Comparison of ENCODE assay signal across 9 cellular contexts in genomic region chr7:36280840-36281812, GRCh38.
DNase-seq lines count a peak whose midpoint lies in the region; ATAC-seq and TF ChIP-seq lines count a peak whose summit lies in the region.
"Had no signal": no experiment of that assay in that cellular context is flagged by ENCODE, and none has a peak within 500 bp of the region (broad histone marks: within the 10 kb centered on the region; RNA-seq: fewer than 3 reads in every experiment).

No MANE protein-coding gene starts in this region.

- H3K4me3 ChIP-seq in NT2/D1 (ENCODE audit: insufficient read length, low read depth) (no peak overlapping the region), lower lobe of right lung (no peak overlapping the region), upper lobe of left lung (no peak overlapping the region)

- peaks cover 42 to 52% of the 10 kb centered on the region in 2 donors for H3K4me1 Mint-ChIP-seq in effector memory CD8-positive, alpha-beta T cell (ENCODE audit: low read depth in 2 of 2)

- peak overlapping the region; percentile 66 for H3K9ac ChIP-seq in NT2/D1 (ENCODE audit: insufficient read length, low read depth)

- H3K4me1 ChIP-seq in NT2/D1 (ENCODE audit: insufficient read depth, insufficient read length) (peaks cover 38% of the 10 kb centered on the region), lower lobe of right lung (peaks cover 32% of the 10 kb centered on the region), upper lobe of left lung (peaks cover 23 to 26% (median 26%) of the 10 kb centered on the region in 4 donors)

- no peaks in the 10 kb centered on the region for H3K9me3 ChIP-seq in NT2/D1 (ENCODE audit: insufficient read depth, low read length)
- H3K9me3 ChIP-seq in lower lobe of right lung: no peaks in the 10 kb centered on the region
- no peaks in the 10 kb centered on the region for H3K9me3 ChIP-seq in upper lobe of left lung

- TF ChIP-seq CTCF in lower lobe of right lung (IDR thresholded peaks at IDR 0.05): no peak
- TF ChIP-seq CTCF in upper lobe of left lung (IDR thresholded peaks at IDR 0.05): no peak

- H3K27ac ChIP-seq in lower lobe of right lung (peak overlapping the region; percentile 25), upper lobe of left lung (peak overlapping the region in 2 of 4 donors; percentile 27 to 60)

- H3K36me3 ChIP-seq in NT2/D1 (ENCODE audit: insufficient read depth, insufficient read length, low read length) (no peaks in the 10 kb centered on the region), lower lobe of right lung (no peaks in the 10 kb centered on the region), upper lobe of left lung (no peaks in the 10 kb centered on the region)

- H3K9me3 Mint-ChIP-seq in effector memory CD8-positive, alpha-beta T cell: no peaks in the 10 kb centered on the region
- H3K9me3 Mint-ChIP-seq: T-cell had no signal

- peak overlapping the region in 1 of 2 donors; percentile 71 for H3K27ac Mint-ChIP-seq in effector memory CD8-positive, alpha-beta T cell

- H3K27me3 ChIP-seq in NT2/D1 (ENCODE audit: insufficient read depth, insufficient read length): no peaks in the 10 kb centered on the region
- H3K27me3 ChIP-seq in lower lobe of right lung (ENCODE audit: low read depth): no peaks in the 10 kb centered on the region
- H3K27me3 ChIP-seq in upper lobe of left lung: no peaks in the 10 kb centered on the region

- H3K27me3 Mint-ChIP-seq in effector memory CD8-positive, alpha-beta T cell: peaks cover 0 to 7% of the 10 kb centered on the region in 2 donors
- H3K27me3 Mint-ChIP-seq: T-cell had no signal

- H3K36me3 Mint-ChIP-seq in effector memory CD8-positive, alpha-beta T cell (ENCODE audit: insufficient read depth): peaks cover under 1% of the 10 kb centered on the region
- H3K36me3 Mint-ChIP-seq: T-cell had no signal

- DNase-seq in GM03348 (ENCODE audit: low spot score) (peak; percentile 90), NT2/D1 (ENCODE audit: low read depth, low spot score) (peak; percentile 85), lower lobe of right lung (peak; percentile 78), upper lobe of left lung (peak; percentile 71 to 79)
- no peak for DNase-seq in effector memory CD8-positive, alpha-beta T cell
- DNase-seq: T-cell had no signal

- no peak for TF ChIP-seq EP300 in upper lobe of left lung (IDR thresholded peaks at IDR 0.05)

- TF ChIP-seq POLR2A in upper lobe of left lung (IDR thresholded peaks at IDR 0.05): peak in 1 of 4 donors; percentile 33

- WGBS in upper lobe of left lung, 2 donors: 41 to 50% methylated on average over 18 of the region's 18 CpGs

- H3K4me3 Mint-ChIP-seq in effector memory CD8-positive, alpha-beta T cell: peak overlapping the region; percentile 0 to 46
- H3K4me3 Mint-ChIP-seq: T-cell had no signal

- ATAC-seq in HG02870 (IDR thresholded peaks at IDR 0.05; ENCODE audit: unreplicated experiment): peak; percentile 34
- ATAC-seq in effector memory CD8-positive, alpha-beta T cell (replicated peaks): peak; percentile 18
- ATAC-seq in lower lobe of right lung: peak; percentile 50 to 64
- ATAC-seq in upper lobe of left lung (ENCODE audit: low FRiP score in 2 of 2): peak in 1 of 2 donors; percentile 88
- ATAC-seq in GM19397 (IDR thresholded peaks at IDR 0.05; ENCODE audit: unreplicated experiment): no peak
- ATAC-seq in HG03571 (IDR thresholded peaks at IDR 0.05; ENCODE audit: unreplicated experiment): no peak

- intact Hi-C loops in lower lobe of right lung (cut with DNase I): no loop called here

Comparison
In these comparisons a context has a peak if more than half of its experiments do, and no peak if none do; other contexts are left out.
1. DNase-seq: peak in GM03348 (single experiment), NT2/D1 (single experiment), lower lobe of right lung (single experiment) and upper lobe of left lung (2 of 2); none in effector memory CD8-positive, alpha-beta T cell (0 of 3).
2. ATAC-seq: peak in HG02870 (single experiment), effector memory CD8-positive, alpha-beta T cell (single experiment) and lower lobe of right lung (2 of 2); none in GM19397 (single experiment) and HG03571 (single experiment).